Comparison of ENCODE assay signal across 10 cellular contexts in genomic region chr1:33306561-33307493, GRCh38. TPM values are rescaled to one million over a fixed set of nuclear protein-coding genes. Genes with fewer than 3 reads are reported as not detected.
DNase-seq lines count a peak whose midpoint lies in the region; ATAC-seq and TF ChIP-seq lines count a peak whose summit lies in the region.
"Had no signal": no experiment of that assay in that cellular context is flagged by ENCODE, and none has a peak within 500 bp of the region (broad histone marks: within the 10 kb centered on the region; RNA-seq: fewer than 3 reads in every experiment).

No MANE protein-coding gene starts in this region.

- no peaks in the 10 kb centered on the region for H3K9me2 ChIP-seq in PC-9 (ENCODE audit: insufficient read depth)

- no TSS peak for BruUV-seq in PC-9 (replicated peaks; lab: Mats Ljungman, UMichigan)

- peaks cover 14% of the 10 kb centered on the region for H3K27me3 Mint-ChIP-seq in CD4-positive, alpha-beta T cell
- H3K27me3 Mint-ChIP-seq in activated CD4-positive, alpha-beta memory T cell treated with anti-CD3 and anti-CD28 coated beads for 36 hours = peaks cover 10% of the 10 kb centered on the region

- H3K9me3 Mint-ChIP-seq in CD4-positive, alpha-beta T cell = no peaks in the 10 kb centered on the region
- no peaks in the 10 kb centered on the region for H3K9me3 Mint-ChIP-seq in activated CD4-positive, alpha-beta memory T cell treated with anti-CD3 and anti-CD28 coated beads for 36 hours

- H3F3A ChIP-seq in PC-9 (ENCODE audit: insufficient read depth, low read depth) = no peaks in the 10 kb centered on the region

- H2AFZ ChIP-seq in PC-9 = no peak overlapping the region

- no peaks in the 10 kb centered on the region for H3K4me1 ChIP-seq in iPS-20b (ENCODE audit: insufficient read depth, low read length)
- no peaks in the 10 kb centered on the region for H3K4me1 ChIP-seq in PC-9 (replicated peaks; ENCODE audit: insufficient read depth)

- H3K4me2 ChIP-seq in PC-9 = no peak overlapping the region

- no peak overlapping the region for H3K4me3 Mint-ChIP-seq in CD4-positive, alpha-beta T cell
- no peak overlapping the region for H3K4me3 Mint-ChIP-seq in activated CD4-positive, alpha-beta memory T cell treated with anti-CD3 and anti-CD28 coated beads for 36 hours

- no peak overlapping the region for H3K27ac Mint-ChIP-seq in CD4-positive, alpha-beta T cell
- H3K27ac Mint-ChIP-seq in activated CD4-positive, alpha-beta memory T cell treated with anti-CD3 and anti-CD28 coated beads for 36 hours = no peak overlapping the region

- H3K9me3 ChIP-seq in CD4-positive, alpha-beta T cell (ENCODE audit: control insufficient read depth, low read length) = no peaks in the 10 kb centered on the region
- H3K9me3 ChIP-seq in iPS-20b (ENCODE audit: insufficient read depth, low read depth, low read length) = no peaks in the 10 kb centered on the region
- no peaks in the 10 kb centered on the region for H3K9me3 ChIP-seq in PC-9 (ENCODE audit: insufficient read depth, low read depth)

- H3K4me3 ChIP-seq in choroid plexus epithelial cell (ENCODE audit: low read depth, low read length) (peak overlapping the region; percentile 36), iPS-20b (ENCODE audit: low read length) (peak overlapping the region; percentile 38; the same call in 1 of the 2 replicates), PC-9 (no peak overlapping the region)

- H4K20me1 ChIP-seq in PC-9 (ENCODE audit: insufficient read depth) = no peaks in the 10 kb centered on the region

- H3K79me2 ChIP-seq in PC-9 (ENCODE audit: low read depth) = no peaks in the 10 kb centered on the region

- peak; percentile 32 for ATAC-seq in CD4-positive, alpha-beta T cell (ENCODE audit: poor library complexity)
- peak; percentile 58 for ATAC-seq in sciatic nerve
- ATAC-seq in GM21360 (IDR thresholded peaks at IDR 0.05; ENCODE audit: unreplicated experiment) = no peak

- no peak overlapping the region for H3K9ac ChIP-seq in iPS-20b (ENCODE audit: low read depth, low read length)

- no peak for TF ChIP-seq CTCF in CD4-positive, alpha-beta T cell (IDR thresholded peaks at IDR 0.05)
- TF ChIP-seq CTCF in choroid plexus epithelial cell (conservative IDR thresholded peaks at IDR 0.05; ENCODE audit: low read depth, low read length) (no peak), PC-9 (conservative IDR thresholded peaks at IDR 0.05) (no peak)

- peaks cover 17% of the 10 kb centered on the region for H3K4me1 Mint-ChIP-seq in CD4-positive, alpha-beta T cell (ENCODE audit: low read depth)
- peaks cover 15% of the 10 kb centered on the region for H3K4me1 Mint-ChIP-seq in activated CD4-positive, alpha-beta memory T cell treated with anti-CD3 and anti-CD28 coated beads for 36 hours (ENCODE audit: low read depth)

- no peaks in the 10 kb centered on the region for H3K36me3 Mint-ChIP-seq in CD4-positive, alpha-beta T cell (ENCODE audit: low read depth)
- no peaks in the 10 kb centered on the region for H3K36me3 Mint-ChIP-seq in activated CD4-positive, alpha-beta memory T cell treated with anti-CD3 and anti-CD28 coated beads for 36 hours

- H3K27me3 ChIP-seq in CD4-positive, alpha-beta T cell (ENCODE audit: control insufficient read depth, insufficient read depth, low read length) = peaks cover 15% of the 10 kb centered on the region
- H3K27me3 ChIP-seq in iPS-20b (ENCODE audit: insufficient read depth, low read length) (peaks cover 23% of the 10 kb centered on the region), PC-9 (ENCODE audit: insufficient read depth, low read depth) (no peaks in the 10 kb centered on the region)

- DNase-seq in CD4-positive, alpha-beta T cell = no peak
- no peak for DNase-seq in choroid plexus epithelial cell (ENCODE audit: low read depth)
- no peak for DNase-seq in sciatic nerve (ENCODE audit: low spot score)
- DNase-seq in central memory CD4-positive, alpha-beta T cell = no peak
- DNase-seq in activated CD4-positive, alpha-beta memory T cell treated with anti-CD3 and anti-CD28 coated beads for 36 hours = no peak
- DNase-seq in PC-9 = no peak
- DNase-seq: MV-4-11 had no signal

- CTCF ChIA-PET in CD4-positive, alpha-beta T cell (lab: Charles Lee) = no interaction called here
- CTCF ChIA-PET in activated CD4-positive, alpha-beta memory T cell treated with anti-CD3 and anti-CD28 coated beads for 36 hours (lab: Charles Lee) = interaction anchor here (1.7 to 2.6 kb wide), 2 partner anchors 11 to 164 kb away, joined by 4 to 16 read pairs; no protein-coding TSS in a partner anchor
- CTCF ChIA-PET in PC-9 (lab: Charles Lee) = no interaction called here

- H3K36me3 ChIP-seq in iPS-20b (ENCODE audit: insufficient read depth, low read depth, low read length) (no peaks in the 10 kb centered on the region), PC-9 (ENCODE audit: low read depth) (no peaks in the 10 kb centered on the region)

- intact Hi-C loops in CD4-positive, alpha-beta T cell (cut with DNase I, micrococcal nuclease) = no loop called here
- intact Hi-C loops in sciatic nerve (cut with DNase I) (loop anchor here (5.0 kb wide), 1 partner anchor 940 kb away; no protein-coding TSS in a partner anchor), PC-9 (cut with micrococcal nuclease; ENCODE audit: unreplicated experiment) (no loop called here)
- intact Hi-C loops in activated CD4-positive, alpha-beta memory T cell treated with anti-CD3 and anti-CD28 coated beads for 36 hours (cut with micrococcal nuclease) = no loop called here

- POLR2A ChIA-PET in CD4-positive, alpha-beta T cell (lab: Charles Lee) = no interaction called here
- POLR2A ChIA-PET in activated CD4-positive, alpha-beta memory T cell treated with anti-CD3 and anti-CD28 coated beads for 36 hours (lab: Charles Lee) = no interaction called here
- POLR2A ChIA-PET in PC-9 (lab: Charles Lee; ENCODE audit: unreplicated experiment) = interaction anchor here (0.6 kb wide), 1 partner anchor 8 kb away, joined by 33 read pairs; no protein-coding TSS in a partner anchor

- H3K27ac ChIP-seq in CD4-positive, alpha-beta T cell (ENCODE audit: low read depth, low read length) = no peak overlapping the region
- H3K27ac ChIP-seq in iPS-20b (ENCODE audit: low read length) = no peak overlapping the region
- H3K27ac ChIP-seq in PC-9 = no peak overlapping the region

RNA-seq across cellular contexts. Expression of gene A3GALT2, which starts 14.1 kb away (rescaled TPM):
- not detected for total RNA-seq in CD4-positive, alpha-beta T cell
- total RNA-seq in sciatic nerve (not detected), PC-9 (2021) (not detected in 2 replicates)
- not detected for total RNA-seq in activated CD4-positive, alpha-beta memory T cell treated with anti-CD3 and anti-CD28 coated beads for 36 hours
- total RNA-seq: cerebellum had no signal

RNA-seq across cellular contexts. Expression of gene ZNF362, which starts 50.5 kb away (rescaled TPM):
- total RNA-seq in CD4-positive, alpha-beta T cell = 10 to 100 TPM; 24.7 to 26.6 TPM
- total RNA-seq in sciatic nerve (40.0 TPM), PC-9 (2021) (32.3 and 33.1 TPM in 2 replicates)
- total RNA-seq in activated CD4-positive, alpha-beta memory T cell treated with anti-CD3 and anti-CD28 coated beads for 36 hours = 10 to 100 TPM in 1 of 2 experiments, 1 to 10 TPM in 1; 8.7 to 12.9 TPM
